15 cellular contexts compared by ENCODE assay signal in genomic region chr20:47735412-47736400, GRCh38. TPM values are rescaled to one million over a fixed set of nuclear protein-coding genes. Genes with fewer than 3 reads are reported as not detected.
A peak's percentile ranks its signal among the peaks of the same experiment; 100 is the strongest.
DNase-seq lines count a peak whose midpoint lies in the region; ATAC-seq and TF ChIP-seq lines count a peak whose summit lies in the region.
"Had no signal": no experiment of that assay in that cellular context is flagged by ENCODE, and none has a peak within 500 bp of the region (broad histone marks: within the 10 kb centered on the region; RNA-seq: fewer than 3 reads in every experiment).

No MANE protein-coding gene starts in this region.

- no peak for TF ChIP-seq CTCF in AG10803 (conservative IDR thresholded peaks at IDR 0.05; ENCODE audit: low read length)
- no peak for TF ChIP-seq CTCF in cardiac fibroblast (IDR thresholded peaks at IDR 0.05; ENCODE audit: low read depth, low read length)
- TF ChIP-seq CTCF in lower lobe of right lung (IDR thresholded peaks at IDR 0.05): no peak
- no peak for TF ChIP-seq CTCF in H9 (conservative IDR thresholded peaks at IDR 0.05)

- no CpG with 5 or more reads among the region's 17 CpGs for WGBS in H9 (ENCODE audit: extremely low coverage, insufficient read length, low lambda C conversion rate)

- no peak overlapping the region for H3K4me2 ChIP-seq in H9 (ENCODE audit: insufficient read depth, insufficient read length, low read length)

- ATAC-seq in lower lobe of right lung: peak; percentile 84 to 91
- ATAC-seq: left colon had no signal

- no peak overlapping the region for H3K56ac ChIP-seq in H9 (ENCODE audit: insufficient read length, low read depth, low read length)

- H3K23me2 ChIP-seq in H9 (ENCODE audit: insufficient read length, low read depth, low read length, poor library complexity, severe bottlenecking): no peaks in the 10 kb centered on the region

- H4K8ac ChIP-seq in H9 (replicated peaks; ENCODE audit: insufficient read length, low read depth, low read length): no peak overlapping the region

- no peak overlapping the region for H3K4ac ChIP-seq in H9 (ENCODE audit: low read depth, low read length)

- no peak overlapping the region for H2BK120ac ChIP-seq in H9 (ENCODE audit: low read depth, low read length, poor library complexity, severe bottlenecking)

- no peaks in the 10 kb centered on the region for H3K9me3 ChIP-seq in lower lobe of right lung
- no peaks in the 10 kb centered on the region for H3K9me3 ChIP-seq in H9 (ENCODE audit: control insufficient read depth, low read depth, low read length)
- H3K9me3 ChIP-seq: ovary, vagina had no signal

- H3K18ac ChIP-seq in H9 (ENCODE audit: insufficient read length, low read depth, low read length): no peak overlapping the region

- peaks cover 0 to 9% (median 6%) of the 10 kb centered on the region in 3 experiments; a peak in 4 of 7 replicates for H3K36me3 Mint-ChIP-seq in H9 (ENCODE audit: insufficient read depth in 1 of 3, low read depth in 3 of 3)

- H3K4me3 ChIP-seq in AG10803 (ENCODE audit: low read length) (no peak overlapping the region), cardiac fibroblast (replicated peaks in 1 of 2; ENCODE audit: low read depth in 2 of 2, low read length in 2 of 2) (no peak overlapping the region), lower lobe of right lung (no peak overlapping the region)
- H3K4me3 ChIP-seq: ovary, vagina had no signal

- no peak overlapping the region for H3K27ac Mint-ChIP-seq in H9

- no peaks in the 10 kb centered on the region for H4K20me1 ChIP-seq in H9 (ENCODE audit: control insufficient read depth, insufficient read depth, insufficient read length)

- no peak overlapping the region for H3T11ph ChIP-seq in H9 (ENCODE audit: low read length)

- H2BK12ac ChIP-seq in H9 (ENCODE audit: insufficient read length, low read depth, low read length): no peak overlapping the region

- H3K27me3 ChIP-seq in lower lobe of right lung (ENCODE audit: low read depth) (no peaks in the 10 kb centered on the region), H9 (ENCODE audit: insufficient read depth, low read length) (no peaks in the 10 kb centered on the region)
- H3K27me3 ChIP-seq: ovary, vagina had no signal

- H3K9ac ChIP-seq in H9 (ENCODE audit: extremely low read depth, insufficient read length, low read length): no peak overlapping the region

- no peak overlapping the region for H4K91ac ChIP-seq in H9 (ENCODE audit: insufficient read length, low read depth, low read length)

- H3K79me1 ChIP-seq in H9 (ENCODE audit: insufficient read depth, low read depth, low read length, poor library complexity, severe bottlenecking): no peaks in the 10 kb centered on the region

- no peaks in the 10 kb centered on the region for H3K27me3 Mint-ChIP-seq in H9 (ENCODE audit: low read depth)

- no peak overlapping the region for H3K23ac ChIP-seq in H9 (ENCODE audit: insufficient read length, low read depth, low read length)

- H3K4me1 ChIP-seq in lower lobe of right lung: peaks cover 7% of the 10 kb centered on the region
- H3K4me1 ChIP-seq in H9 (ENCODE audit: insufficient read depth, low read length): no peaks in the 10 kb centered on the region
- H3K4me1 ChIP-seq: vagina had no signal

- intact Hi-C loops in lower lobe of right lung (cut with DNase I): no loop called here

- H3K79me2 ChIP-seq in H9 (ENCODE audit: insufficient read depth, low read length): no peaks in the 10 kb centered on the region

- no peak overlapping the region for H3K27ac ChIP-seq in lower lobe of right lung
- no peak overlapping the region for H3K27ac ChIP-seq in H9 (ENCODE audit: insufficient read length, low read depth, low read length)
- H3K27ac ChIP-seq: ovary, vagina had no signal

- H2BK15ac ChIP-seq in H9 (ENCODE audit: low read depth, low read length): no peak overlapping the region

- DNase-seq in AG10803 (ENCODE audit: low read depth) (peak; percentile 17), NCI-H460 (ENCODE audit: extremely low read depth, low read depth) (peak; percentile 39), cardiac fibroblast (ENCODE audit: low read depth in 2 of 2) (peak; percentile 4 to 60), lower lobe of right lung (peak; percentile 83), NCI-H345 (lab: John Stamatoyannopoulos, UW) (no peak), H9 (no peak), A172 (ENCODE audit: low spot score) (no peak)
- no peak for DNase-seq in stimulated activated CD4-positive, alpha-beta T cell treated with anti-CD3 and anti-CD28 coated beads, Interleukin-2, amount 100 ng/mL, for 24 hours
- DNase-seq: ACHN; effector memory CD4-positive, alpha-beta T cell; glutamatergic neuron; left colon; ovary; SHP77 had no signal

- H4K5ac ChIP-seq in H9 (ENCODE audit: insufficient read length, low read depth, low read length): no peak overlapping the region

- H3K36me3 ChIP-seq in lower lobe of right lung: no peaks in the 10 kb centered on the region
- H3K36me3 ChIP-seq: ovary had no signal

- no peak overlapping the region for H2AFZ ChIP-seq in H9 (ENCODE audit: low read length)

- no peaks in the 10 kb centered on the region for H3K9me3 Mint-ChIP-seq in H9

- H3K4me3 Mint-ChIP-seq in H9: no peak overlapping the region

- no peak overlapping the region for H2BK20ac ChIP-seq in H9 (ENCODE audit: low read depth, low read length, poor library complexity, severe bottlenecking)

- H2AK5ac ChIP-seq in H9 (ENCODE audit: insufficient read length, low read length): no peak overlapping the region

- no peak overlapping the region for H3K14ac ChIP-seq in H9 (ENCODE audit: insufficient read depth, low read length)

- no peak overlapping the region for H2BK5ac ChIP-seq in H9 (ENCODE audit: insufficient read length, low read length)

- peaks cover under 1% of the 10 kb centered on the region in 2 experiments for H3K4me1 Mint-ChIP-seq in H9

RNA-seq across cellular contexts. Expression of gene SULF2, which starts 49.6 kb away (rescaled TPM):
- total RNA-seq in NCI-H460 (2014; rRNA removed; shearing (Covaris generic)): 3.9 and 4.5 TPM in 2 replicates
- polyA plus RNA-seq in NCI-H460 (2014; cell fraction: nucleus; rRNA removed): 2.3 and 6.1 TPM in 2 replicates
- 34.6 TPM for total RNA-seq in lower lobe of right lung
- 30.9 and 31.2 TPM in 2 replicates for total RNA-seq in H9 (2021)
- total RNA-seq in A172 (2014; rRNA removed; shearing (Covaris generic)): 23.5 TPM in 2 replicates

Comparison
In these comparisons a context has a peak if more than half of its experiments do, and no peak if none do; other contexts are left out.
1. DNase-seq: peak in AG10803 (single experiment), NCI-H460 (single experiment), cardiac fibroblast (2 of 2) and lower lobe of right lung (single experiment); none in NCI-H345 (single experiment), H9 (single experiment), A172 (single experiment) and stimulated activated CD4-positive, alpha-beta T cell treated with anti-CD3 and anti-CD28 coated beads, Interleukin-2, amount 100 ng/mL, for 24 hours (0 of 2).